ENCODE assay signal across 6 cellular contexts in the genomic region with DNA sequence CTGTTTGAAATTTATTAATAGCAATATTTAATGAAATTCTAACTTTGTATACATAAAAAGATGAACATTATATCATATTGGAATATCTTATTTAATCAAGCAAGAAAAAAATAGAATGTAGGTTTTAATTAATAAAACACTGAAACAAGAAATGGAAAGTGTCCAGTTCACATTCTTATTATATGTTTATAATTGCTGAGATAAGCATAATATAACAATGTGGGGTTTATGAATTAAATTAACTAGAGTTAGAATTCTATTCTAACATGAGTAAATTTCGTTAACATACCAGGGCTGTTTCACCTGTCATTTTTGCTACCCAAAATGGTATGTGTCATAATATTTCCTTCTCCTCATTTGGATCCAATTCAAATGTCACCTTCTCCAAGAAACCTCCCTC. TPM values are rescaled to one million over a fixed set of nuclear protein-coding genes. Genes with fewer than 3 reads are reported as not detected.
"Had no signal": no experiment of that assay in that cellular context is flagged by ENCODE, and none has a peak within 500 bp of the region (broad histone marks: within the 10 kb centered on the region; RNA-seq: fewer than 3 reads in every experiment).

No MANE protein-coding gene starts in this region.

- FAIRE-seq: H1 had no signal

- H3K4me2 ChIP-seq: GM23338 had no signal

- H2AFZ ChIP-seq: GM23338 had no signal

- H3K4me3 ChIP-seq: GM23338 had no signal

- ATAC-seq: GM23338 had no signal

- DNase-seq: H9, KG1 had no signal

RNA-seq across cellular contexts. Expression of gene CDH9, which starts 12.3 kb away (rescaled TPM):
- total RNA-seq: HT-29 had no signal
- polyA plus RNA-seq: IgD-negative memory B cell had no signal
